14 cellular contexts compared by ENCODE assay signal in genomic region chr12:95705143-95705542, GRCh38.
DNase-seq lines count a peak whose midpoint lies in the region; ATAC-seq, FAIRE-seq and TF ChIP-seq lines count a peak whose summit lies in the region.
"Had no signal": no experiment of that assay in that cellular context is flagged by ENCODE, and none has a peak within 500 bp of the region (broad histone marks: within the 10 kb centered on the region; RNA-seq: fewer than 3 reads in every experiment).

No MANE protein-coding gene starts in this region.

- H3K9me3 Mint-ChIP-seq in naive thymus-derived CD8-positive, alpha-beta T cell, result no peaks in the 10 kb centered on the region

- POLR2A ChIA-PET in PC-3 (lab: Charles Lee; ENCODE audit: unreplicated experiment) (interaction anchor here (0.7 kb wide), 1 partner anchor 17 kb away, joined by 3 read pairs; no protein-coding TSS in a partner anchor), HepG2 (lab: Yijun Ruan, JAX) (no interaction called here)
- POLR2A ChIA-PET in naive thymus-derived CD8-positive, alpha-beta T cell (lab: Charles Lee), result no interaction called here

- H3K27me3 ChIP-seq in heart right ventricle (no peaks in the 10 kb centered on the region), spleen (replicated peaks in 1 of 7) (no peaks in the 10 kb centered on the region), PC-3 (ENCODE audit: low read length) (no peaks in the 10 kb centered on the region), HepG2 (ENCODE audit: control insufficient read depth in 1 of 2, insufficient read depth in 2 of 2, low read length in 2 of 2) (no peaks in the 10 kb centered on the region)
- H3K27me3 ChIP-seq: BLaER1 had no signal

- no peak overlapping the region for H3K27ac Mint-ChIP-seq in naive thymus-derived CD8-positive, alpha-beta T cell

- no peak overlapping the region for H3K4me3 Mint-ChIP-seq in naive thymus-derived CD8-positive, alpha-beta T cell

- H3K4me3 ChIP-seq in heart right ventricle (no peak overlapping the region), spleen (no peak overlapping the region), PC-3 (ENCODE audit: low read length) (no peak overlapping the region), HepG2 (replicated peaks in 1 of 3; ENCODE audit: insufficient read depth in 1 of 3, low read depth in 2 of 3, low read length in 3 of 3) (no peak overlapping the region)
- H3K4me3 ChIP-seq: BLaER1 had no signal

- H3F3A ChIP-seq in PC-3 (ENCODE audit: low read length, unreplicated experiment), result peaks cover 6% of the 10 kb centered on the region

- BruUV-seq in PC-3 (replicated peaks; lab: Mats Ljungman, UMichigan), result no TSS peak
- no TSS peak for BruUV-seq in HepG2 (replicated peaks; lab: Mats Ljungman, UMichigan)

- H3K36me3 ChIP-seq in heart right ventricle (peaks cover 0 to 32% (median 0%) of the 10 kb centered on the region in 9 donors), spleen (peaks cover 0 to 11% (median 0%) of the 10 kb centered on the region in 6 donors), PC-3 (ENCODE audit: low read depth, low read length) (peaks cover 3% of the 10 kb centered on the region; the same call in 1 of the 2 replicates), HepG2 (replicated peaks in 1 of 2; ENCODE audit: control insufficient read depth in 1 of 2, insufficient read depth in 2 of 2, low read length in 2 of 2) (no peaks in the 10 kb centered on the region; a peak in 1 of 5 replicates)
- H3K36me3 ChIP-seq: BLaER1 had no signal

- no peak for TF ChIP-seq RAD21 in HepG2 (CRISPR knock-in tag; IDR thresholded peaks at IDR 0.05)

- H3K4me2 ChIP-seq in PC-3 (ENCODE audit: low read length) (no peak overlapping the region), HepG2 (ENCODE audit: low read depth, low read length) (no peak overlapping the region)
- H3K4me2 ChIP-seq: BLaER1 had no signal

- no peak for DNase-seq in Right ventricle myocardium superior
- DNase-seq in cardiac septum (ENCODE audit: low spot score), result no peak
- no peak for DNase-seq in heart right ventricle
- no peak for DNase-seq in spleen
- no peak for DNase-seq in PC-3
- DNase-seq in naive thymus-derived CD8-positive, alpha-beta T cell, result no peak
- DNase-seq in HepG2 (ENCODE audit: low spot score), result no peak
- DNase-seq: 8988T, AML-193, DMS53, GF-D8, HCEC 1CT had no signal

- TF ChIP-seq POLR2A in spleen (IDR thresholded peaks at IDR 0.05) (no peak), HepG2 (IDR thresholded peaks at IDR 0.05; ENCODE audit: insufficient read depth in 1 of 2, low read depth in 2 of 2, low read length in 2 of 2) (no peak)

- no peaks in the 10 kb centered on the region for H3K36me3 Mint-ChIP-seq in naive thymus-derived CD8-positive, alpha-beta T cell

- FAIRE-seq in HepG2 (lab: Jason Lieb, UNC), result no peak
- FAIRE-seq: GM19239 had no signal

- H4K20me1 ChIP-seq in PC-3 (ENCODE audit: low read length) (no peaks in the 10 kb centered on the region), HepG2 (ENCODE audit: insufficient read depth, low read length) (no peaks in the 10 kb centered on the region)
- H4K20me1 ChIP-seq: BLaER1 had no signal

- CTCF ChIA-PET in PC-3 (lab: Charles Lee) (no interaction called here), HepG2 (lab: Yijun Ruan, JAX; ENCODE audit: low intra/inter-chr PET ratio, low total read pairs) (no interaction called here)

- H3K27ac ChIP-seq in heart right ventricle, result peak overlapping the region in 9 of 10 donors; percentile 37 to 77 (median 53)
- H3K27ac ChIP-seq in spleen, result peak overlapping the region in 5 of 8 donors; percentile 14 to 83 (median 81)
- H3K27ac ChIP-seq in PC-3 (ENCODE audit: low read length), result no peak overlapping the region
- H3K27ac ChIP-seq in HepG2 (ENCODE audit: extremely low read length, insufficient read depth, low read length), result no peak overlapping the region
- H3K27ac ChIP-seq: BLaER1 had no signal

- WGBS in heart right ventricle, 2 donors, result 20 to 63% methylated on average over 2 of the region's 2 CpGs
- 80 to 95% (median 87%) methylated on average over 2 of the region's 2 CpGs for WGBS in spleen, 5 donors
- WGBS in HepG2 (ENCODE audit: low lambda C conversion rate), result 95% methylated on average over 2 of the region's 2 CpGs

- in situ Hi-C loops in HepG2 (cut with HindIII; ENCODE audit: extremely low pct_ligation_motif_present, low pct_unique_long_range_greater_than_20kb), result no loop called here

- H3K9me2 ChIP-seq in PC-3 (replicated peaks; ENCODE audit: low read length), result no peaks in the 10 kb centered on the region

- H3K4me1 ChIP-seq in heart right ventricle (peaks cover 0 to 44% (median 15%) of the 10 kb centered on the region in 9 donors), spleen (peaks cover 0 to 39% (median 16%) of the 10 kb centered on the region in 6 donors), PC-3 (ENCODE audit: insufficient read depth, low read length) (peaks cover 32% of the 10 kb centered on the region), HepG2 (ENCODE audit: insufficient read depth, low read length) (no peaks in the 10 kb centered on the region)
- H3K4me1 ChIP-seq: BLaER1 had no signal

- no peaks in the 10 kb centered on the region for H3K4me1 Mint-ChIP-seq in naive thymus-derived CD8-positive, alpha-beta T cell

- peaks cover 0 to 10% (median 4%) of the 10 kb centered on the region in 5 donors for H3K27me3 Mint-ChIP-seq in naive thymus-derived CD8-positive, alpha-beta T cell

- ATAC-seq in Right ventricle myocardium superior (ENCODE audit: poor library complexity), result peak; percentile 76
- ATAC-seq in heart right ventricle, result peak in 7 of 8 donors; percentile 28 to 92 (median 73)
- ATAC-seq in PC-3, result no peak
- ATAC-seq in naive thymus-derived CD8-positive, alpha-beta T cell, result no peak
- no peak for ATAC-seq in HepG2

- TF ChIP-seq EP300 in HepG2 (IDR thresholded peaks at IDR 0.05; ENCODE audit: low read depth in 2 of 2, low read length in 2 of 2), result no peak
- no peak for TF ChIP-seq EP300 in HepG2 (CRISPR knock-in tag; IDR thresholded peaks at IDR 0.05; ENCODE audit: borderline replicate concordance)

- intact Hi-C loops in Right ventricle myocardium superior (cut with DNase I) (loop anchor here (10.0 kb wide), 1 partner anchor 80 kb away; no protein-coding TSS in a partner anchor), cardiac septum (cut with DNase I) (no loop called here), heart right ventricle (cut with DNase I) (loop anchor here in 1 of 10 donors (10.0 kb wide), 1 partner anchor 110 kb away; no protein-coding TSS in a partner anchor), spleen (cut with DNase I; ENCODE audit: low total_unique reads) (no loop called here), PC-3 (cut with micrococcal nuclease) (loop anchor here (10.0 kb wide), 1 partner anchor 100 kb away; no protein-coding TSS in a partner anchor), HepG2 (cut with micrococcal nuclease; ENCODE audit: unreplicated experiment) (no loop called here)

- H3K9ac ChIP-seq in PC-3 (ENCODE audit: low read length), result no peak overlapping the region
- H3K9ac ChIP-seq in HepG2 (ENCODE audit: insufficient read depth, low read depth, low read length), result no peak overlapping the region
- H3K9ac ChIP-seq: BLaER1 had no signal

- H2AFZ ChIP-seq in PC-3 (ENCODE audit: low read length) (no peak overlapping the region), HepG2 (ENCODE audit: low read length) (no peak overlapping the region)

- H3K9me3 ChIP-seq in heart right ventricle, result no peaks in the 10 kb centered on the region
- H3K9me3 ChIP-seq in spleen, result no peaks in the 10 kb centered on the region
- H3K9me3 ChIP-seq in PC-3 (ENCODE audit: low read length), result no peaks in the 10 kb centered on the region
- H3K9me3 ChIP-seq in HepG2 (ENCODE audit: low read length), result no peaks in the 10 kb centered on the region
- H3K9me3 ChIP-seq: BLaER1 had no signal

- no peaks in the 10 kb centered on the region for H3K79me2 ChIP-seq in PC-3 (ENCODE audit: low read length)
- no peaks in the 10 kb centered on the region for H3K79me2 ChIP-seq in HepG2 (ENCODE audit: insufficient read depth, low read length)

- no peak for TF ChIP-seq CTCF in heart right ventricle (IDR thresholded peaks at IDR 0.05)
- TF ChIP-seq CTCF in spleen (IDR thresholded peaks at IDR 0.05 in 8 of 11, conservative IDR thresholded peaks at IDR 0.05 in 3 of 11), result no peak
- no peak for TF ChIP-seq CTCF in PC-3 (conservative IDR thresholded peaks at IDR 0.05; ENCODE audit: low read depth, low read length)
- TF ChIP-seq CTCF in HepG2 (CRISPR knock-in tag; IDR thresholded peaks at IDR 0.05), result no peak

TF ChIP-seq in HepG2, 621 proteins besides CTCF, POLR2A, EP300 and RAD21:
- TF ChIP-seq HNRNPH1 (optimal IDR thresholded peaks at IDR 0.05; ENCODE audit: low read depth, low read length) (no peak), PRPF4 (IDR thresholded peaks at IDR 0.05; ENCODE audit: low read depth, low read length, poor library complexity, severe bottlenecking) (no peak), ZNF501 (CRISPR knock-in tag; IDR thresholded peaks at IDR 0.05) (no peak), EHMT2 (IDR thresholded peaks at IDR 0.05; ENCODE audit: borderline replicate concordance, low read depth, low read length) (no peak), MTA3 (CRISPR knock-in tag; IDR thresholded peaks at IDR 0.05) (no peak), ZNF160 (CRISPR knock-in tag; IDR thresholded peaks at IDR 0.05) (no peak), GABPB1 (CRISPR knock-in tag; IDR thresholded peaks at IDR 0.05) (no peak), BORCS8-MEF2B (CRISPR knock-in tag; IDR thresholded peaks at IDR 0.05) (no peak)

Comparison
In these comparisons a context has a peak if more than half of its experiments do, and no peak if none do; other contexts are left out.
1. intact Hi-C loops: an anchor here in Right ventricle myocardium superior (10.0 kb wide) and PC-3 (10.0 kb wide); none called in cardiac septum, spleen and HepG2.
2. ATAC-seq: peak in Right ventricle myocardium superior (single experiment) and heart right ventricle (7 of 8); none in PC-3 (single experiment), naive thymus-derived CD8-positive, alpha-beta T cell (0 of 2) and HepG2 (single experiment).
3. H3K27ac ChIP-seq: peak in heart right ventricle (9 of 10) and spleen (5 of 8); none in PC-3 (single experiment) and HepG2 (single experiment).